In genomic region chr4:153207027-153207426, GRCh38 we compare ENCODE assay signal across 16 cellular contexts. TPM values are rescaled to one million over a fixed set of nuclear protein-coding genes. Genes with fewer than 3 reads are reported as not detected.
A peak's percentile ranks its signal among the peaks of the same experiment; 100 is the strongest.
DNase-seq lines count a peak whose midpoint lies in the region; ATAC-seq and TF ChIP-seq lines count a peak whose summit lies in the region.
"Had no signal": no experiment of that assay in that cellular context is flagged by ENCODE, and none has a peak within 500 bp of the region (broad histone marks: within the 10 kb centered on the region; RNA-seq: fewer than 3 reads in every experiment).

No MANE protein-coding gene starts in this region.

- intact Hi-C loops in Calu3 (cut with micrococcal nuclease; ENCODE audit: unreplicated experiment) = loop anchor here (2.0 kb wide), 2 partner anchors 54 to 112 kb away; no protein-coding TSS in a partner anchor
- intact Hi-C loops in colonic mucosa (cut with DNase I) = loop anchor here (10.0 kb wide), 2 partner anchors 52 to 108 kb away; no protein-coding TSS in a partner anchor
- intact Hi-C loops in PC-3 (cut with micrococcal nuclease) = loop anchor here (1.0 to 5.0 kb wide), 2 partner anchors 111 to 365 kb away; no protein-coding TSS in a partner anchor

- DNase-seq in Calu3 = no peak
- peak; percentile 42 for DNase-seq in colonic mucosa
- DNase-seq in nephron progenitor cell = no peak
- no peak for DNase-seq in effector CD4-positive, alpha-beta T cell
- DNase-seq in PC-3 = no peak
- DNase-seq: activated B cell treated with CpG ODN at 0.5 μM for 24 hours; DMS 273 treated with DMSO at 0.1 percent for 48 hours; esophagus squamous epithelium; left lung; MG63; NCI-H187; stimulated activated CD4-positive, alpha-beta T cell treated with anti-CD3 and anti-CD28 coated beads, Interleukin-4, amount 100 ng/mL, for 24 hours had no signal

- peaks cover 26% of the 10 kb centered on the region for H3K4me1 Mint-ChIP-seq in Calu3 (ENCODE audit: low read depth, unreplicated experiment)
- H3K4me1 Mint-ChIP-seq in nephron progenitor cell = peaks cover 63% of the 10 kb centered on the region

- 0 out of 2 replicates have a peak overlapping the region, but pooled peaks have one; percentile 7 for H3K9ac ChIP-seq in HUES48 (ENCODE audit: low read depth, low read length)
- peak overlapping the region in 1 of 2 donors; percentile 97 for H3K9ac ChIP-seq in colonic mucosa (ENCODE audit: low read depth in 2 of 2, low read length in 2 of 2)
- H3K9ac ChIP-seq in PC-3 (ENCODE audit: low read length) = no peak overlapping the region

- H3K36me3 Mint-ChIP-seq in Calu3 (ENCODE audit: insufficient read depth, unreplicated experiment) = peaks cover 30% of the 10 kb centered on the region
- H3K36me3 Mint-ChIP-seq in nephron progenitor cell (ENCODE audit: low read depth) = peaks cover 25% of the 10 kb centered on the region

- H3K9me3 Mint-ChIP-seq in Calu3 (ENCODE audit: low read depth, unreplicated experiment) = no peaks in the 10 kb centered on the region
- peaks cover 8% of the 10 kb centered on the region for H3K9me3 Mint-ChIP-seq in nephron progenitor cell

- TF ChIP-seq CTCF in Calu3 (IDR thresholded peaks at IDR 0.05; ENCODE audit: unreplicated experiment) (no peak), colonic mucosa (IDR thresholded peaks at IDR 0.05) (no peak), nephron progenitor cell (IDR thresholded peaks at IDR 0.05) (no peak), PC-3 (conservative IDR thresholded peaks at IDR 0.05; ENCODE audit: low read depth, low read length) (no peak)

- peak overlapping the region; percentile 63 for H3K4me3 ChIP-seq in HUES48 (ENCODE audit: low read depth, low read length)
- peak overlapping the region; percentile 40 for H3K4me3 ChIP-seq in colonic mucosa
- H3K4me3 ChIP-seq in PC-3 (ENCODE audit: low read length) = no peak overlapping the region
- H3K4me3 ChIP-seq: esophagus squamous epithelium, heart left ventricle, MG63 had no signal

- H3K27ac Mint-ChIP-seq in Calu3 (ENCODE audit: unreplicated experiment) (peak overlapping the region; percentile 54), nephron progenitor cell (no peak overlapping the region)
- H3K27ac Mint-ChIP-seq: activated B cell treated with CpG ODN at 0.5 μM for 24 hours had no signal

- H3K9me3 ChIP-seq in HUES48 (ENCODE audit: control insufficient read depth, insufficient read depth, low read length) = no peaks in the 10 kb centered on the region
- H3K9me3 ChIP-seq in colonic mucosa = no peaks in the 10 kb centered on the region
- no peaks in the 10 kb centered on the region for H3K9me3 ChIP-seq in PC-3 (ENCODE audit: low read length)
- H3K9me3 ChIP-seq: esophagus squamous epithelium, left lung, MG63 had no signal

- H3K27me3 Mint-ChIP-seq in Calu3 (ENCODE audit: unreplicated experiment) (no peaks in the 10 kb centered on the region), nephron progenitor cell (ENCODE audit: low read depth, poor library complexity) (peaks cover 9% of the 10 kb centered on the region)

- H3K4me3 Mint-ChIP-seq in Calu3 (ENCODE audit: low read depth, unreplicated experiment) (peak overlapping the region; percentile 86), nephron progenitor cell (peak overlapping the region; percentile 90)
- H3K4me3 Mint-ChIP-seq: activated B cell treated with CpG ODN at 0.5 μM for 24 hours had no signal

- H3K27ac ChIP-seq in HUES48 (ENCODE audit: low read depth, low read length) = peak overlapping the region; percentile 84
- peak overlapping the region; percentile 90 for H3K27ac ChIP-seq in colonic mucosa
- no peak overlapping the region for H3K27ac ChIP-seq in PC-3 (ENCODE audit: low read length)
- H3K27ac ChIP-seq: esophagus squamous epithelium, heart left ventricle, left lung had no signal

- H3K27me3 ChIP-seq in HUES48 (ENCODE audit: control insufficient read depth, insufficient read depth, low read length) (0 out of 2 replicates have a peak, but pooled peaks cover 8% of the 10 kb centered on the region), colonic mucosa (no peaks in the 10 kb centered on the region), PC-3 (ENCODE audit: low read length) (no peaks in the 10 kb centered on the region)
- H3K27me3 ChIP-seq: esophagus squamous epithelium, heart left ventricle, left lung, MG63 had no signal

- ATAC-seq in GM21526 (IDR thresholded peaks at IDR 0.05; ENCODE audit: low FRiP score, unreplicated experiment) (no peak), HG03521 (IDR thresholded peaks at IDR 0.05; ENCODE audit: unreplicated experiment) (no peak), PC-3 (no peak)
- ATAC-seq: left lung had no signal

- H3K4me1 ChIP-seq in HUES48 (ENCODE audit: control insufficient read depth, insufficient read depth, low read length) (peaks cover 50% of the 10 kb centered on the region), colonic mucosa (no peaks in the 10 kb centered on the region), PC-3 (ENCODE audit: insufficient read depth, low read length) (peaks cover 30% of the 10 kb centered on the region)

- CTCF ChIA-PET in Calu3 (lab: Charles Lee) (interaction anchor here (0.6 kb wide), 1 partner anchor 109 kb away, joined by 3 read pairs; no protein-coding TSS in a partner anchor), PC-3 (lab: Charles Lee) (no interaction called here)

- no peaks in the 10 kb centered on the region for H3K79me2 ChIP-seq in PC-3 (ENCODE audit: low read length)

- H3K36me3 ChIP-seq in HUES48 (ENCODE audit: control insufficient read depth, insufficient read depth, low read length) (no peaks in the 10 kb centered on the region), colonic mucosa (no peaks in the 10 kb centered on the region), PC-3 (ENCODE audit: low read depth, low read length) (no peaks in the 10 kb centered on the region)
- H3K36me3 ChIP-seq: esophagus squamous epithelium, heart left ventricle, left lung, MG63 had no signal

- H4K20me1 ChIP-seq in PC-3 (ENCODE audit: low read length) = no peaks in the 10 kb centered on the region

- no peaks in the 10 kb centered on the region for H3F3A ChIP-seq in PC-3 (ENCODE audit: low read length, unreplicated experiment)

- no peak overlapping the region for H3K4me2 ChIP-seq in PC-3 (ENCODE audit: low read length)

- H2AFZ ChIP-seq in PC-3 (ENCODE audit: low read length) = no peak overlapping the region

- H3K9me2 ChIP-seq in PC-3 (replicated peaks; ENCODE audit: low read length) = no peaks in the 10 kb centered on the region

- BruUV-seq in Calu3 (replicated peaks; lab: Mats Ljungman, UMichigan) (no TSS peak), PC-3 (replicated peaks; lab: Mats Ljungman, UMichigan) (no TSS peak)

- POLR2A ChIA-PET in PC-3 (lab: Charles Lee; ENCODE audit: unreplicated experiment) = no interaction called here

RNA-seq across cellular contexts. Expression of gene TRIM2, which starts 2.8 kb away (rescaled TPM):
- total RNA-seq in Calu3 (2022) (35.5 and 49.6 TPM in 2 replicates), colonic mucosa (100 to 1,000 TPM; 120 to 151 TPM), PC-3 (2014; rRNA removed) (18.9 and 20.2 TPM in 2 replicates)
